ENCODE assay signal across 29 cellular contexts in genomic region chr3:152860736-152861135, GRCh38.
"Had no signal": no experiment of that assay in that cellular context is flagged by ENCODE, and none has a peak within 500 bp of the region (broad histone marks: within the 10 kb centered on the region; RNA-seq: fewer than 3 reads in every experiment).

No MANE protein-coding gene starts in this region.

- H3K4me3 Mint-ChIP-seq: activated CD4-positive, alpha-beta memory T cell treated with anti-CD3 and anti-CD28 coated beads, Interleukin-2, amount 10 ng/mL, durations not matched to agents 7 days and 5 days; activated CD4-positive, alpha-beta T cell treated with anti-CD3 and anti-CD28 coated beads, Interleukin-2, amount 10 ng/mL, durations not matched to agents 7 days and 5 days; activated naive CD4-positive, alpha-beta T cell treated with anti-CD3 and anti-CD28 coated beads, Interleukin-2, amount 10 ng/mL, durations not matched to agents 7 days and 5 days; activated naive CD8-positive, alpha-beta T cell; activated T-cell treated with anti-CD3 and anti-CD28 coated beads, Interleukin-2, amount 50 U/mL, for 24 hours; activated T-cell treated with anti-CD3 and anti-CD28 coated beads, Interleukin-2, amount 50 U/mL, for 72 hours; central memory CD8-positive, alpha-beta T cell; effector memory CD8-positive, alpha-beta T cell had no signal

- ATAC-seq: activated T-cell treated with anti-CD3 and anti-CD28 coated beads, Interleukin-2, amount 50 U/mL, for 72 hours; effector memory CD8-positive, alpha-beta T cell had no signal

- H3K4me3 ChIP-seq: coronary artery, esophagus squamous epithelium had no signal

- H3K27me3 Mint-ChIP-seq: activated CD4-positive, alpha-beta memory T cell treated with anti-CD3 and anti-CD28 coated beads, Interleukin-2, amount 10 ng/mL, durations not matched to agents 7 days and 5 days; activated naive CD4-positive, alpha-beta T cell treated with anti-CD3 and anti-CD28 coated beads, Interleukin-2, amount 10 ng/mL, durations not matched to agents 7 days and 5 days; activated naive CD8-positive, alpha-beta T cell; activated T-cell treated with anti-CD3 and anti-CD28 coated beads, Interleukin-2, amount 50 U/mL, for 24 hours; central memory CD8-positive, alpha-beta T cell; effector memory CD8-positive, alpha-beta T cell had no signal

- DNase-seq: activated CD4-positive, alpha-beta memory T cell treated with anti-CD3 and anti-CD28 coated beads, Interleukin-2, amount 10 ng/mL, durations not matched to agents 7 days and 5 days; activated CD4-positive, alpha-beta T cell treated with anti-CD3 and anti-CD28 coated beads for 4 hours; activated CD4-positive, alpha-beta T cell treated with anti-CD3 and anti-CD28 coated beads, Interleukin-2, amount 10 ng/mL, durations not matched to agents 7 days and 5 days; activated CD4-positive, alpha-beta T cell treated with anti-CD3 and anti-CD28 coated beads, Interleukin-2, amount 50 U/mL, for 4 hours; activated CD4-positive, CD25-positive, alpha-beta regulatory T cell; activated CD4-positive, CD25-positive, alpha-beta regulatory T cell treated with anti-CD3 and anti-CD28 coated beads, Interleukin-2, amount 50 U/mL, for 72 hours; activated CD8-positive, alpha-beta memory T cell treated with anti-CD3 and anti-CD28 coated beads, Interleukin-2, amount 50 U/mL, for 48 hours; activated gamma-delta T cell; activated naive CD4-positive, alpha-beta T cell; activated naive CD4-positive, alpha-beta T cell treated with anti-CD3 and anti-CD28 coated beads, Interleukin-2, amount 10 ng/mL, durations not matched to agents 7 days and 5 days; activated T-cell treated with anti-CD3 and anti-CD28 coated beads for 4 hours; activated T-cell treated with anti-CD3 and anti-CD28 coated beads, Interleukin-2, amount 50 U/mL, for 24 hours; activated T-cell treated with anti-CD3 and anti-CD28 coated beads, Interleukin-2, amount 50 U/mL, for 72 hours; amniotic stem cell; anterior cingulate cortex; brain microvascular endothelial cell; dermis blood vessel endothelial cell; effector CD4-positive, alpha-beta T cell; effector memory CD8-positive, alpha-beta T cell; erythroblast; esophagus squamous epithelium; foreskin fibroblast; T-helper 2 cell had no signal

- H3K9me3 Mint-ChIP-seq: activated CD4-positive, alpha-beta memory T cell treated with anti-CD3 and anti-CD28 coated beads, Interleukin-2, amount 10 ng/mL, durations not matched to agents 7 days and 5 days; activated CD4-positive, alpha-beta T cell treated with anti-CD3 and anti-CD28 coated beads, Interleukin-2, amount 10 ng/mL, durations not matched to agents 7 days and 5 days; activated naive CD4-positive, alpha-beta T cell treated with anti-CD3 and anti-CD28 coated beads, Interleukin-2, amount 10 ng/mL, durations not matched to agents 7 days and 5 days; activated T-cell treated with anti-CD3 and anti-CD28 coated beads, Interleukin-2, amount 50 U/mL, for 24 hours; activated T-cell treated with anti-CD3 and anti-CD28 coated beads, Interleukin-2, amount 50 U/mL, for 72 hours; central memory CD8-positive, alpha-beta T cell; effector memory CD8-positive, alpha-beta T cell had no signal

- H3K4me1 Mint-ChIP-seq: activated CD4-positive, alpha-beta memory T cell treated with anti-CD3 and anti-CD28 coated beads, Interleukin-2, amount 10 ng/mL, durations not matched to agents 7 days and 5 days; activated CD4-positive, alpha-beta T cell treated with anti-CD3 and anti-CD28 coated beads, Interleukin-2, amount 10 ng/mL, durations not matched to agents 7 days and 5 days; activated naive CD4-positive, alpha-beta T cell treated with anti-CD3 and anti-CD28 coated beads, Interleukin-2, amount 10 ng/mL, durations not matched to agents 7 days and 5 days; central memory CD8-positive, alpha-beta T cell had no signal

- H3K9me3 ChIP-seq: esophagus squamous epithelium had no signal

- H3K36me3 Mint-ChIP-seq: activated naive CD4-positive, alpha-beta T cell treated with anti-CD3 and anti-CD28 coated beads, Interleukin-2, amount 10 ng/mL, durations not matched to agents 7 days and 5 days; activated naive CD8-positive, alpha-beta T cell had no signal

- H3K27ac ChIP-seq: brain microvascular endothelial cell, coronary artery, esophagus squamous epithelium had no signal

- FAIRE-seq: astrocyte, bronchial epithelial cell, frontal cortex had no signal

- H3K27me3 ChIP-seq: brain microvascular endothelial cell, esophagus squamous epithelium had no signal

- H3K27ac Mint-ChIP-seq: activated CD4-positive, alpha-beta memory T cell treated with anti-CD3 and anti-CD28 coated beads, Interleukin-2, amount 10 ng/mL, durations not matched to agents 7 days and 5 days; activated CD4-positive, alpha-beta T cell treated with anti-CD3 and anti-CD28 coated beads, Interleukin-2, amount 10 ng/mL, durations not matched to agents 7 days and 5 days; activated naive CD4-positive, alpha-beta T cell treated with anti-CD3 and anti-CD28 coated beads, Interleukin-2, amount 10 ng/mL, durations not matched to agents 7 days and 5 days; activated naive CD8-positive, alpha-beta T cell; activated T-cell treated with anti-CD3 and anti-CD28 coated beads, Interleukin-2, amount 50 U/mL, for 24 hours; activated T-cell treated with anti-CD3 and anti-CD28 coated beads, Interleukin-2, amount 50 U/mL, for 72 hours; effector memory CD8-positive, alpha-beta T cell had no signal

- H3K36me3 ChIP-seq: brain microvascular endothelial cell, esophagus squamous epithelium had no signal
